ENCODE assay signal across 27 cellular contexts in genomic region chr15:99176757-99177156, GRCh38.
DNase-seq lines count a peak whose midpoint lies in the region; ATAC-seq, FAIRE-seq and TF ChIP-seq lines count a peak whose summit lies in the region.
"Had no signal": no experiment of that assay in that cellular context is flagged by ENCODE, and none has a peak within 500 bp of the region (broad histone marks: within the 10 kb centered on the region; RNA-seq: fewer than 3 reads in every experiment).

No MANE protein-coding gene starts in this region.

- FAIRE-seq in small intestine (lab: Jason Lieb, UNC): no peak
- FAIRE-seq: A549, GM19239, HepG2 had no signal

- H3K4me1 ChIP-seq in BE2C (peaks cover 19% of the 10 kb centered on the region), SJCRH30 (peaks cover 8% of the 10 kb centered on the region; the same call in 1 of the 2 replicates), psoas muscle (peaks cover 78% of the 10 kb centered on the region), small intestine (ENCODE audit: control insufficient read depth in 2 of 2, insufficient read depth in 1 of 2, low read depth in 1 of 2, low read length in 1 of 2) (no peaks in the 10 kb centered on the region)
- H3K4me1 ChIP-seq: A549 had no signal

- DNase-seq in BE2C (peak; percentile 36), SJCRH30 (peak; percentile 27 to 47), fibroblast of mammary gland (ENCODE audit: low read depth) (peak; percentile 17), psoas muscle (no peak), NCI-H1694 (lab: John Stamatoyannopoulos, UW) (no peak), small intestine (no peak), substantia nigra (lab: John Stamatoyannopoulos, UW) (no peak)
- DNase-seq: activated CD4-positive, alpha-beta T cell treated with anti-CD3 and anti-CD28 coated beads, Interleukin-2, amount 10 ng/mL, durations not matched to agents 7 days and 5 days; activated CD8-positive, alpha-beta memory T cell treated with anti-CD3 and anti-CD28 coated beads, Interleukin-2, amount 10 ng/mL, durations not matched to agents 7 days and 5 days; cerebellar nuclear complex; EL; left cardiac atrium; midbrain; NCI-H1105 treated with DMSO at 0.1 percent for 48 hours; NCI-H2081; NCI-H345; nephron progenitor cell; PC-3; SIG-M5 had no signal

- H3K27me3 ChIP-seq in BE2C: no peaks in the 10 kb centered on the region
- no peaks in the 10 kb centered on the region for H3K27me3 ChIP-seq in SJCRH30
- H3K27me3 ChIP-seq in psoas muscle (ENCODE audit: insufficient read depth in 3 of 3, low read length in 2 of 3): no peaks in the 10 kb centered on the region
- H3K27me3 ChIP-seq in small intestine (ENCODE audit: control insufficient read depth in 2 of 2, insufficient read depth in 2 of 2, low read length in 2 of 2): no peaks in the 10 kb centered on the region
- H3K27me3 ChIP-seq: ascending aorta, BLaER1 had no signal

- 35 to 76% (median 36%) methylated on average over 2 of the region's 2 CpGs for WGBS in psoas muscle, 3 donors
- 95 to 98% (median 96%) methylated on average over 2 of the region's 2 CpGs for WGBS in small intestine, 3 donors

- no peaks in the 10 kb centered on the region for H3K9me3 ChIP-seq in BE2C
- H3K9me3 ChIP-seq in SJCRH30 (replicated peaks): no peaks in the 10 kb centered on the region
- H3K9me3 ChIP-seq in psoas muscle: no peaks in the 10 kb centered on the region
- no peaks in the 10 kb centered on the region for H3K9me3 ChIP-seq in small intestine (ENCODE audit: control insufficient read depth, low read depth)
- H3K9me3 ChIP-seq: A549, ascending aorta, BLaER1 had no signal

- TF ChIP-seq CTCF in BE2C (IDR thresholded peaks at IDR 0.05; ENCODE audit: low read depth, low read length): no peak
- no peak for TF ChIP-seq CTCF in fibroblast of mammary gland (conservative IDR thresholded peaks at IDR 0.05; ENCODE audit: control insufficient read depth, insufficient read depth, low read depth, low read length)
- TF ChIP-seq CTCF in psoas muscle (IDR thresholded peaks at IDR 0.05): no peak

- H3K36me3 ChIP-seq in BE2C (no peaks in the 10 kb centered on the region), SJCRH30 (peaks cover 14% of the 10 kb centered on the region; the same call in 1 of the 2 replicates), psoas muscle (ENCODE audit: insufficient read depth in 1 of 2, low read depth in 1 of 2) (no peaks in the 10 kb centered on the region), small intestine (ENCODE audit: control insufficient read depth in 2 of 2, insufficient read depth in 2 of 2, low read length in 2 of 2) (peaks cover 0 to 2% of the 10 kb centered on the region in 2 donors)
- H3K36me3 ChIP-seq: BLaER1 had no signal

- intact Hi-C loops in psoas muscle (cut with DNase I): loop anchor here in 1 of 2 donors (5.0 kb wide), 1 partner anchor 69 kb away; the partner anchor contains the start of gene SYNM

- ATAC-seq in psoas muscle: peak; percentile 35 to 76 (median 70)
- ATAC-seq in GM21723 (IDR thresholded peaks at IDR 0.05; ENCODE audit: unreplicated experiment): no peak
- ATAC-seq: A549; activated CD8-positive, alpha-beta memory T cell treated with anti-CD3 and anti-CD28 coated beads, Interleukin-2, amount 10 ng/mL, durations not matched to agents 7 days and 5 days; GM23338; HepG2; stimulated activated memory B cell treated with anti-CD40 and anti-IgM and Interleukin-4, amounts not matched to agents 10 μg/mL and 1 μg/mL and 100 μg/mL, for 72 hours had no signal

- H3K4me3 ChIP-seq in BE2C (ENCODE audit: low read depth, low read length) (no peak overlapping the region), SJCRH30 (no peak overlapping the region), fibroblast of mammary gland (ENCODE audit: control insufficient read depth, low read depth, low read length) (no peak overlapping the region), psoas muscle (no peak overlapping the region), small intestine (ENCODE audit: low read depth in 1 of 2, low read length in 2 of 2) (no peak overlapping the region)
- H3K4me3 ChIP-seq: A549, ascending aorta, BLaER1, GM23338 had no signal

- H3K27ac ChIP-seq in SJCRH30 (no peak overlapping the region), psoas muscle (peak overlapping the region; percentile 94), small intestine (ENCODE audit: low read depth in 1 of 2, low read length in 1 of 2) (no peak overlapping the region), substantia nigra (ENCODE audit: low read depth, low read length, poor library complexity, severe bottlenecking) (no peak overlapping the region)
- H3K27ac ChIP-seq: A549, ascending aorta, BLaER1 had no signal

Comparison
In these comparisons a context has a peak if more than half of its experiments do, and no peak if none do; other contexts are left out.
1. DNase-seq: peak in BE2C (single experiment), SJCRH30 (2 of 2) and fibroblast of mammary gland (single experiment); none in psoas muscle (0 of 2), NCI-H1694 (single experiment), small intestine (single experiment) and substantia nigra (0 of 49).